In genomic region chr11:65351511-65351910, GRCh38 we compare ENCODE assay signal across 34 cellular contexts. TPM values are rescaled to one million over a fixed set of nuclear protein-coding genes. Genes with fewer than 3 reads are reported as not detected.
"Had no signal": no experiment of that assay in that cellular context is flagged by ENCODE, and none has a peak within 500 bp of the region (broad histone marks: within the 10 kb centered on the region; RNA-seq: fewer than 3 reads in every experiment).

No MANE protein-coding gene starts in this region.

- H3K4me3 ChIP-seq: adrenal gland, ascending aorta, hepatocyte, left lung, neural progenitor cell, pancreas, psoas muscle, right atrium auricular region, spleen, tibial artery had no signal

- H3K27me3 ChIP-seq: adrenal gland, ascending aorta, pancreas, right atrium auricular region had no signal

- H3K9me3 ChIP-seq: adrenal gland, ascending aorta, left lung, pancreas, psoas muscle, right atrium auricular region, spleen, tibial artery had no signal

- DNase-seq: activated B cell treated with CpG ODN at 0.5 μM for 24 hours; activated CD4-positive, alpha-beta T cell treated with anti-CD3 and anti-CD28 coated beads for 48 hours; activated CD8-positive, alpha-beta memory T cell treated with anti-CD3 and anti-CD28 coated beads, Interleukin-2, amount 50 U/mL, for 48 hours; activated gamma-delta T cell treated with Interleukin-2 at 50 U/mL for 16 hours; activated T-cell treated with anti-CD3 and anti-CD28 coated beads, Interleukin-2, amount 50 U/mL, for 48 hours; adrenal gland; brain microvascular endothelial cell; caudate nucleus; dermis blood vessel endothelial cell; effector CD8-positive, alpha-beta T cell; glutamatergic neuron; immature natural killer cell; kidney glomerular epithelial cell; left lung; naive thymus-derived CD8-positive, alpha-beta T cell; pancreas; psoas muscle; spleen; stimulated activated CD4-positive, alpha-beta T cell treated with anti-CD3 and anti-CD28 coated beads, Interleukin-4, amount 100 ng/mL, for 1 hour; stimulated activated naive CD4-positive, alpha-beta T cell treated with Interleukin-2 at 50 U/mL for 16 hours; substantia nigra; T-helper 1 cell; T-helper 9 cell; tibial artery had no signal

- H3K27me3 Mint-ChIP-seq: activated B cell treated with CpG ODN at 0.5 μM for 24 hours; activated naive CD8-positive, alpha-beta T cell; naive thymus-derived CD8-positive, alpha-beta T cell had no signal

- ATAC-seq: esophagus mucosa; left lung; naive thymus-derived CD8-positive, alpha-beta T cell; pancreas; psoas muscle had no signal

- FAIRE-seq: endothelial cell of umbilical vein, frontal cortex, pancreas had no signal

- H3K4me3 Mint-ChIP-seq: activated B cell treated with CpG ODN at 0.5 μM for 24 hours; activated naive CD8-positive, alpha-beta T cell; immature natural killer cell; naive thymus-derived CD8-positive, alpha-beta T cell; neural progenitor cell had no signal

- H3K9me3 Mint-ChIP-seq: activated B cell treated with CpG ODN at 0.5 μM for 24 hours; immature natural killer cell; naive thymus-derived CD8-positive, alpha-beta T cell; neural progenitor cell had no signal

- H3K4me2 ChIP-seq: hepatocyte, neural progenitor cell had no signal

- H3K27ac Mint-ChIP-seq: activated B cell treated with CpG ODN at 0.5 μM for 24 hours; activated naive CD8-positive, alpha-beta T cell; neural progenitor cell had no signal

- H3K27ac ChIP-seq: adrenal gland, ascending aorta, brain microvascular endothelial cell, hepatocyte, left lung, neural progenitor cell, pancreas, psoas muscle, right atrium auricular region, spleen, tibial artery had no signal

- H3K9ac ChIP-seq: neural progenitor cell had no signal

RNA-seq across cellular contexts. Expression of gene TIGD3, which starts 3.0 kb away (rescaled TPM):
- total RNA-seq: ascending aorta, lung microvascular endothelial cell, ureter had no signal

RNA-seq across cellular contexts. Expression of gene CDC42EP2, which starts 36.8 kb away (rescaled TPM):
- polyA plus RNA-seq: immature natural killer cell; naive thymus-derived CD8-positive, alpha-beta T cell had no signal
